Comparison of ENCODE assay signal across 1 cellular context in the genomic region with DNA sequence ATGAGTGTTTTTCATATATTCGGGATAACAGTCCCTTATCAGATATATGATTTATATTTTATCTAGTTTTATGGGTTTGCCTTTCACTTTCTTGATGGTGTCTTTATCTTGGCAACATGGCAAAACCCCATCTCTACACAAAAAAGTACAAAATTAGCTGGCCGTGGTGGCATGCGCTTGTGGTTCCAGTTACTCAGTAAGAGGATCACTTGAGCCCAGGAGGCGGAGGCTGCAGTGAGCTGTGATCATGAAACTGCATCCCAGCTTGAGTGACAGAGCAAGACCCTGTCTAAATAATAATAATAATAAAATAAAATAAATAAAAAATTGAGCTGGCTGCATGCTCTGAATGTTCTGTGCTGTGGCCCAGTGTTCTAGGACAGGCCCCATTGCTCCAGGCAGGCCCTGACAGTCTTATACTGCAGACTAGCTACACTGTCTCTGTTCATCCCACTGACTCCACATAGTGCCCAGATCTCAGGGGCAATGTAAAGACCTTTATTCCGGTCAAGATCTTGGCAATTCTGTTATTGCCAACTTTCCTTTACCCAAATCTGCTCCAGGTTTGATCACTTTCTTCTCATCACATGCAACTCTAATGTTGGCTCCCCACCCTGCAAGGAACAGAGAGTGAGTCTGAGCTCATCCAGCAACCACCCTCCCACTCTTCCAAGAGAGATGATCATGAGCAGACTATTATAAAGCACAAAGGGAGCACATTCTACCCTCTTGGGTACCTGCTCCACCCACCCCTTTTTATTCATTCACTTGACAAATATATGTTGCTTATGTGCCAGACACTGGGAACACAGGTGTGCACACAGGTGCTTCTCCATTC.
TF ChIP-seq lines count a peak whose summit lies in the region.

No MANE protein-coding gene starts in this region.

TF ChIP-seq in endothelial cell of umbilical vein, 7 proteins besides CTCF, POLR2A, EP300 and RAD21 (continued from another document):
- TF ChIP-seq MAX (IDR thresholded peaks at IDR 0.05; ENCODE audit: insufficient read depth, insufficient read length) = no peak
